Comparison of ENCODE assay signal across 14 cellular contexts in genomic region chr5:143214890-143215289, GRCh38.
"Had no signal": no experiment of that assay in that cellular context is flagged by ENCODE, and none has a peak within 500 bp of the region (broad histone marks: within the 10 kb centered on the region; RNA-seq: fewer than 3 reads in every experiment).

No MANE protein-coding gene starts in this region.

- H3K9me3 ChIP-seq: pancreas had no signal

- H3K27ac ChIP-seq: pancreas had no signal

- H3K36me3 ChIP-seq: pancreas had no signal

- H3K4me3 ChIP-seq: pancreas had no signal

- H3K27me3 ChIP-seq: foreskin keratinocyte, pancreas had no signal

- DNase-seq: activated CD4-positive, alpha-beta T cell treated with anti-CD3 and anti-CD28 coated beads, Interleukin-2, amount 10 ng/mL, durations not matched to agents 24 days and 14 days; activated CD4-positive, CD25-positive, alpha-beta regulatory T cell; activated CD8-positive, alpha-beta memory T cell treated with anti-CD3 and anti-CD28 coated beads, Interleukin-2, amount 50 U/mL, for 48 hours; activated naive CD4-positive, alpha-beta T cell; activated naive CD8-positive, alpha-beta T cell treated with anti-CD3 and anti-CD28 coated beads, Interleukin-2, amount 10 ng/mL, durations not matched to agents 7 days and 5 days; central memory CD4-positive, alpha-beta T cell; cortex of kidney; effector memory CD4-positive, alpha-beta T cell; foreskin keratinocyte; immature natural killer cell; left colon; naive B cell; pancreas; stimulated activated CD4-positive, alpha-beta T cell treated with anti-CD3 and anti-CD28 coated beads, Interleukin-1b, Interleukin-23, amount 100 ng/mL, for 48 hours had no signal

- H3K4me1 ChIP-seq: pancreas had no signal
